Comparison of ENCODE assay signal across 2 cellular contexts in the genomic region with DNA sequence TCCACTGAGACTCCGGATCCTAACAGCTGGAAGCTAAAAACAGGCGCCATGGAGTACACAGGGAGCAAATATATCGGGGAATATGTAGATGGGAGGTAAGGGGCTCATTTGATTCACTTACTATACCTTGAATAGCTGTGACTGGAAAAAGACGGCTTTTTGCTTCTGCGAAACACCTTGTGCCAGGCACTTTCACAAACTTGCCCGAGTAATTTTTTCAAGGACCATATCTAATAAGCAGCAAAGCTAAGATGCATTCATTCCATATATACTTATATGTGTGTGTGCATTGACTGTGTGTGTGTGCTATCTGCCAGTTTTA.
TF ChIP-seq lines count a peak whose summit lies in the region.

No MANE protein-coding gene starts in this region.

TF ChIP-seq in SK-N-SH, 30 proteins besides CTCF, POLR2A, EP300 and RAD21 (continued from another document):
- TF ChIP-seq, protein P1, sequence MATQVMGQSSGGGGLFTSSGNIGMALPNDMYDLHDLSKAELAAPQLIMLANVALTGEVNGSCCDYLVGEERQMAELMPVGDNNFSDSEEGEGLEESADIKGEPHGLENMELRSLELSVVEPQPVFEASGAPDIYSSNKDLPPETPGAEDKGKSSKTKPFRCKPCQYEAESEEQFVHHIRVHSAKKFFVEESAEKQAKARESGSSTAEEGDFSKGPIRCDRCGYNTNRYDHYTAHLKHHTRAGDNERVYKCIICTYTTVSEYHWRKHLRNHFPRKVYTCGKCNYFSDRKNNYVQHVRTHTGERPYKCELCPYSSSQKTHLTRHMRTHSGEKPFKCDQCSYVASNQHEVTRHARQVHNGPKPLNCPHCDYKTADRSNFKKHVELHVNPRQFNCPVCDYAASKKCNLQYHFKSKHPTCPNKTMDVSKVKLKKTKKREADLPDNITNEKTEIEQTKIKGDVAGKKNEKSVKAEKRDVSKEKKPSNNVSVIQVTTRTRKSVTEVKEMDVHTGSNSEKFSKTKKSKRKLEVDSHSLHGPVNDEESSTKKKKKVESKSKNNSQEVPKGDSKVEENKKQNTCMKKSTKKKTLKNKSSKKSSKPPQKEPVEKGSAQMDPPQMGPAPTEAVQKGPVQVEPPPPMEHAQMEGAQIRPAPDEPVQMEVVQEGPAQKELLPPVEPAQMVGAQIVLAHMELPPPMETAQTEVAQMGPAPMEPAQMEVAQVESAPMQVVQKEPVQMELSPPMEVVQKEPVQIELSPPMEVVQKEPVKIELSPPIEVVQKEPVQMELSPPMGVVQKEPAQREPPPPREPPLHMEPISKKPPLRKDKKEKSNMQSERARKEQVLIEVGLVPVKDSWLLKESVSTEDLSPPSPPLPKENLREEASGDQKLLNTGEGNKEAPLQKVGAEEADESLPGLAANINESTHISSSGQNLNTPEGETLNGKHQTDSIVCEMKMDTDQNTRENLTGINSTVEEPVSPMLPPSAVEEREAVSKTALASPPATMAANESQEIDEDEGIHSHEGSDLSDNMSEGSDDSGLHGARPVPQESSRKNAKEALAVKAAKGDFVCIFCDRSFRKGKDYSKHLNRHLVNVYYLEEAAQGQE (IDR thresholded peaks at IDR 0.05; ENCODE audit: low read depth, low read length): no peak
- TF ChIP-seq, protein P2, sequence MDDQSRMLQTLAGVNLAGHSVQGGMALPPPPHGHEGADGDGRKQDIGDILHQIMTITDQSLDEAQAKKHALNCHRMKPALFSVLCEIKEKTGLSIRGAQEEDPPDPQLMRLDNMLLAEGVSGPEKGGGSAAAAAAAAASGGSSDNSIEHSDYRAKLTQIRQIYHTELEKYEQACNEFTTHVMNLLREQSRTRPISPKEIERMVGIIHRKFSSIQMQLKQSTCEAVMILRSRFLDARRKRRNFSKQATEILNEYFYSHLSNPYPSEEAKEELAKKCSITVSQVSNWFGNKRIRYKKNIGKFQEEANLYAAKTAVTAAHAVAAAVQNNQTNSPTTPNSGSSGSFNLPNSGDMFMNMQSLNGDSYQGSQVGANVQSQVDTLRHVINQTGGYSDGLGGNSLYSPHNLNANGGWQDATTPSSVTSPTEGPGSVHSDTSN (IDR thresholded peaks at IDR 0.05): no peak
- no peak for TF ChIP-seq TEAD4 (IDR thresholded peaks at IDR 0.05; ENCODE audit: borderline replicate concordance, insufficient read depth)
- TF ChIP-seq FOSL2 (IDR thresholded peaks at IDR 0.05; ENCODE audit: borderline replicate concordance, low read depth): no peak
- TF ChIP-seq SIN3A (IDR thresholded peaks at IDR 0.05; ENCODE audit: borderline replicate concordance, low read depth, low read length): no peak
- TF ChIP-seq, protein P3, sequence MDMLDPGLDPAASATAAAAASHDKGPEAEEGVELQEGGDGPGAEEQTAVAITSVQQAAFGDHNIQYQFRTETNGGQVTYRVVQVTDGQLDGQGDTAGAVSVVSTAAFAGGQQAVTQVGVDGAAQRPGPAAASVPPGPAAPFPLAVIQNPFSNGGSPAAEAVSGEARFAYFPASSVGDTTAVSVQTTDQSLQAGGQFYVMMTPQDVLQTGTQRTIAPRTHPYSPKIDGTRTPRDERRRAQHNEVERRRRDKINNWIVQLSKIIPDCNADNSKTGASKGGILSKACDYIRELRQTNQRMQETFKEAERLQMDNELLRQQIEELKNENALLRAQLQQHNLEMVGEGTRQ (IDR thresholded peaks at IDR 0.05; ENCODE audit: borderline replicate concordance, low read depth, low read length): no peak
- no peak; the same call in 1 of the 2 replicates for TF ChIP-seq RCOR1 (IDR thresholded peaks at IDR 0.05; ENCODE audit: low read length)
- TF ChIP-seq MXI1 (IDR thresholded peaks at IDR 0.05; ENCODE audit: low read depth, low read length): no peak; the same call in 1 of the 2 replicates
- no peak for TF ChIP-seq JUND (IDR thresholded peaks at IDR 0.05)
- TF ChIP-seq, protein P4, sequence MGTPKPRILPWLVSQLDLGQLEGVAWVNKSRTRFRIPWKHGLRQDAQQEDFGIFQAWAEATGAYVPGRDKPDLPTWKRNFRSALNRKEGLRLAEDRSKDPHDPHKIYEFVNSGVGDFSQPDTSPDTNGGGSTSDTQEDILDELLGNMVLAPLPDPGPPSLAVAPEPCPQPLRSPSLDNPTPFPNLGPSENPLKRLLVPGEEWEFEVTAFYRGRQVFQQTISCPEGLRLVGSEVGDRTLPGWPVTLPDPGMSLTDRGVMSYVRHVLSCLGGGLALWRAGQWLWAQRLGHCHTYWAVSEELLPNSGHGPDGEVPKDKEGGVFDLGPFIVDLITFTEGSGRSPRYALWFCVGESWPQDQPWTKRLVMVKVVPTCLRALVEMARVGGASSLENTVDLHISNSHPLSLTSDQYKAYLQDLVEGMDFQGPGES (IDR thresholded peaks at IDR 0.05; ENCODE audit: low read depth, low read length): no peak

TF ChIP-seq in SK-N-SH treated with all-trans-retinoic acid at 6 μM for 48 hours, 23 proteins besides CTCF, POLR2A, EP300 and RAD21 (continued from another document):
- TF ChIP-seq, protein P5, sequence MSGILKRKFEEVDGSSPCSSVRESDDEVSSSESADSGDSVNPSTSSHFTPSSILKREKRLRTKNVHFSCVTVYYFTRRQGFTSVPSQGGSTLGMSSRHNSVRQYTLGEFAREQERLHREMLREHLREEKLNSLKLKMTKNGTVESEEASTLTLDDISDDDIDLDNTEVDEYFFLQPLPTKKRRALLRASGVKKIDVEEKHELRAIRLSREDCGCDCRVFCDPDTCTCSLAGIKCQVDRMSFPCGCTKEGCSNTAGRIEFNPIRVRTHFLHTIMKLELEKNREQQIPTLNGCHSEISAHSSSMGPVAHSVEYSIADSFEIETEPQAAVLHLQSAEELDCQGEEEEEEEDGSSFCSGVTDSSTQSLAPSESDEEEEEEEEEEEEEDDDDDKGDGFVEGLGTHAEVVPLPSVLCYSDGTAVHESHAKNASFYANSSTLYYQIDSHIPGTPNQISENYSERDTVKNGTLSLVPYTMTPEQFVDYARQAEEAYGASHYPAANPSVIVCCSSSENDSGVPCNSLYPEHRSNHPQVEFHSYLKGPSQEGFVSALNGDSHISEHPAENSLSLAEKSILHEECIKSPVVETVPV (CRISPR knock-in tag; IDR thresholded peaks at IDR 0.05): no peak
- no peak for TF ChIP-seq RARB (CRISPR knock-in tag; IDR thresholded peaks at IDR 0.05)
TF ChIP-seq in SK-N-SH treated with all-trans-retinoic acid at 6 μM for 48 hours: peak in this region for 0.
